Comparison of ENCODE assay signal across 1 cellular context in the genomic region with DNA sequence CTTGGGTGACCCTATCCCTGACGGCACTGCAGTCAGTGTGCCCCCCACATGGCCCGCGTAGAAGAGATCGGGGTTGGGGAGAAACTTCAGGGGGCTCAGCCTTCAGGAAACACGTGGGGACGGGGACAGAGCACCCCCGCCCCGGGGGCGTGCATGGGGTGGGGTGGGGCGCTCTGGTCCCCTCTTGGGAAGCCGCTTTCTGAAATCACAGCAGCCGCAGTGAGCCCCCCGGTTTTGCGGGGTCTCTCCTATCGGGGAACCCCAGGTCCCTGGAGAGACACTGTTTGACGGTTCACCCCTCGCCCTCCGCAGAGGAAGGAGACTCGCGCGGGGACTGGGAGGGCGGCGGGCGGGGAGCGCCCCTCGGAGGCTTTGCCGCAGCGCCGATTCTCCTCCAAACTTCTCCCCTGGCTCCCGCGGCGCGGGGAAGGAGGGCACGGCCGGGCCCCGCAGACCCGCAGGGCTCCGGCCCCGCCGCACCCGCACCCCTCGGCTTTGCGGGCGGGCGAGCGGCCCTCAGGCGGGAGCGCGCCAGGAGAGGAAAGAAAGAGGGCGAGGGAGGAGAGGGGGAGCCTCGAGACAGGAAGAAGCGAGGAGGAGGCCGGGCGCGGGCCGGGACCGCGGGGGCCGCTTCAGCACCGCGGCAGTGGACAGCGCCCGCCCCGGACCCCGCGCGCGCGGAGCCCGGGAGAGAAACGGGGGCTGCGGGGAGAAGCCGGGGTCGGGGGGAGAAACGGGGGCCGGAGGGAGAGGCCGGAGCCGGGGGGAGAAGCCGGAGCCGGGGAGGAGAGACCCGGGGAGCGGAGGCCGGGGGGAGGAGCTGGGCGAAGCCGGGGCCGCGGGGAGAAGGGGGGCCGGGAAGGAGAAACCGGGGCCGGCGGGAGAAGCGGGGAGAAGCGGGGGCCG.
A peak's percentile ranks its signal among the peaks of the same experiment; 100 is the strongest.
TF ChIP-seq lines count a peak whose summit lies in the region.

No MANE protein-coding gene starts in this region.

TF ChIP-seq in WTC11, 78 proteins besides CTCF, POLR2A, EP300 and RAD21 (continued from another document):
- TF ChIP-seq TEAD4 (CRISPR knock-in tag; IDR thresholded peaks at IDR 0.05) (0 out of 2 replicates have a peak, but pooled peaks have one; percentile 31), ETV6 (CRISPR knock-in tag; IDR thresholded peaks at IDR 0.05) (no peak), RORB (CRISPR knock-in tag; IDR thresholded peaks at IDR 0.05) (no peak), ZNF219 (CRISPR knock-in tag; IDR thresholded peaks at IDR 0.05; ENCODE audit: borderline replicate concordance) (peak; percentile 83; the same call in 1 of the 2 replicates), FOXK1 (CRISPR knock-in tag; IDR thresholded peaks at IDR 0.05) (peak; percentile 33; the same call in 1 of the 2 replicates), TEAD1 (CRISPR knock-in tag; IDR thresholded peaks at IDR 0.05) (peak; percentile 71; the same call in 1 of the 2 replicates), ZNF423 (CRISPR knock-in tag; IDR thresholded peaks at IDR 0.05) (no peak)
- TF ChIP-seq, protein P1, sequence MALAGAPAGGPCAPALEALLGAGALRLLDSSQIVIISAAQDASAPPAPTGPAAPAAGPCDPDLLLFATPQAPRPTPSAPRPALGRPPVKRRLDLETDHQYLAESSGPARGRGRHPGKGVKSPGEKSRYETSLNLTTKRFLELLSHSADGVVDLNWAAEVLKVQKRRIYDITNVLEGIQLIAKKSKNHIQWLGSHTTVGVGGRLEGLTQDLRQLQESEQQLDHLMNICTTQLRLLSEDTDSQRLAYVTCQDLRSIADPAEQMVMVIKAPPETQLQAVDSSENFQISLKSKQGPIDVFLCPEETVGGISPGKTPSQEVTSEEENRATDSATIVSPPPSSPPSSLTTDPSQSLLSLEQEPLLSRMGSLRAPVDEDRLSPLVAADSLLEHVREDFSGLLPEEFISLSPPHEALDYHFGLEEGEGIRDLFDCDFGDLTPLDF (CRISPR knock-in tag; IDR thresholded peaks at IDR 0.05) = no peak
- TF ChIP-seq, protein P2, sequence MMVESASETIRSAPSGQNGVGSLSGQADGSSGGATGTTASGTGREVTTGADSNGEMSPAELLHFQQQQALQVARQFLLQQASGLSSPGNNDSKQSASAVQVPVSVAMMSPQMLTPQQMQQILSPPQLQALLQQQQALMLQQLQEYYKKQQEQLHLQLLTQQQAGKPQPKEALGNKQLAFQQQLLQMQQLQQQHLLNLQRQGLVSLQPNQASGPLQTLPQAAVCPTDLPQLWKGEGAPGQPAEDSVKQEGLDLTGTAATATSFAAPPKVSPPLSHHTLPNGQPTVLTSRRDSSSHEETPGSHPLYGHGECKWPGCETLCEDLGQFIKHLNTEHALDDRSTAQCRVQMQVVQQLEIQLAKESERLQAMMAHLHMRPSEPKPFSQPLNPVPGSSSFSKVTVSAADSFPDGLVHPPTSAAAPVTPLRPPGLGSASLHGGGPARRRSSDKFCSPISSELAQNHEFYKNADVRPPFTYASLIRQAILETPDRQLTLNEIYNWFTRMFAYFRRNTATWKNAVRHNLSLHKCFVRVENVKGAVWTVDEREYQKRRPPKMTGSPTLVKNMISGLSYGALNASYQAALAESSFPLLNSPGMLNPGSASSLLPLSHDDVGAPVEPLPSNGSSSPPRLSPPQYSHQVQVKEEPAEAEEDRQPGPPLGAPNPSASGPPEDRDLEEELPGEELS (CRISPR knock-in tag; IDR thresholded peaks at IDR 0.05) = peak; percentile 59; the same call in 1 of the 2 replicates
TF ChIP-seq in WTC11: peak in this region for 9.
